Comparison of ENCODE assay signal across 14 cellular contexts in genomic region chr3:45258317-45258716, GRCh38. TPM values are rescaled to one million over a fixed set of nuclear protein-coding genes. Genes with fewer than 3 reads are reported as not detected.
"Had no signal": no experiment of that assay in that cellular context is flagged by ENCODE, and none has a peak within 500 bp of the region (broad histone marks: within the 10 kb centered on the region; RNA-seq: fewer than 3 reads in every experiment).

No MANE protein-coding gene starts in this region.

- H3K4me3 Mint-ChIP-seq: activated naive CD4-positive, alpha-beta T cell treated with anti-CD3 and anti-CD28 coated beads for 36 hours; activated naive CD8-positive, alpha-beta T cell treated with anti-CD3 and anti-CD28 coated beads, Interleukin-2, amount 50 U/mL, for 24 hours; naive thymus-derived CD8-positive, alpha-beta T cell had no signal

- H3K27ac Mint-ChIP-seq: activated naive CD4-positive, alpha-beta T cell treated with anti-CD3 and anti-CD28 coated beads for 36 hours; activated naive CD8-positive, alpha-beta T cell treated with anti-CD3 and anti-CD28 coated beads, Interleukin-2, amount 50 U/mL, for 24 hours; activated T-helper 2 cell treated with anti-CD3 and anti-CD28 coated beads, Interferon-gamma antibody, Interleukin-2, Interleukin-4, amounts not matched to agents 10 μg/mL and 5 μg/mL and 100 μg/mL, durations not matched to agents 14 hours and 24 hours and 36 hours had no signal

- DNase-seq: activated CD4-positive, alpha-beta T cell treated with anti-CD3 and anti-CD28 coated beads, Interleukin-2, amount 50 U/mL, for 48 hours; activated naive CD4-positive, alpha-beta T cell treated with anti-CD3 and anti-CD28 coated beads for 36 hours; activated naive CD8-positive, alpha-beta T cell treated with anti-CD3 and anti-CD28 coated beads, Interleukin-2, amount 50 U/mL, for 24 hours; kidney glomerular epithelial cell; mesenchymal stem cell; naive thymus-derived CD8-positive, alpha-beta T cell; sigmoid colon; spleen; stomach; T1000; testis; upper lobe of left lung had no signal

- H3K27me3 Mint-ChIP-seq: activated naive CD8-positive, alpha-beta T cell treated with anti-CD3 and anti-CD28 coated beads, Interleukin-2, amount 50 U/mL, for 24 hours had no signal

- H3K36me3 Mint-ChIP-seq: naive thymus-derived CD8-positive, alpha-beta T cell had no signal

- H3K4me1 Mint-ChIP-seq: activated naive CD8-positive, alpha-beta T cell treated with anti-CD3 and anti-CD28 coated beads, Interleukin-2, amount 50 U/mL, for 24 hours; naive thymus-derived CD8-positive, alpha-beta T cell had no signal

- ATAC-seq: activated naive CD8-positive, alpha-beta T cell treated with anti-CD3 and anti-CD28 coated beads, Interleukin-2, amount 50 U/mL, for 24 hours; esophagus mucosa; naive thymus-derived CD8-positive, alpha-beta T cell had no signal

- H3K9me3 Mint-ChIP-seq: activated naive CD4-positive, alpha-beta T cell treated with anti-CD3 and anti-CD28 coated beads for 36 hours; activated naive CD8-positive, alpha-beta T cell treated with anti-CD3 and anti-CD28 coated beads, Interleukin-2, amount 50 U/mL, for 24 hours; activated T-helper 2 cell treated with anti-CD3 and anti-CD28 coated beads, Interferon-gamma antibody, Interleukin-2, Interleukin-4, amounts not matched to agents 10 μg/mL and 5 μg/mL and 100 μg/mL, durations not matched to agents 14 hours and 24 hours and 36 hours; naive thymus-derived CD8-positive, alpha-beta T cell had no signal

RNA-seq across cellular contexts. Expression of gene TMEM158, which starts 32.2 kb away (rescaled TPM):
- total RNA-seq: activated naive CD4-positive, alpha-beta T cell treated with anti-CD3 and anti-CD28 coated beads for 36 hours had no signal
